7 cellular contexts compared by ENCODE assay signal in genomic region chr4:74073358-74073757, GRCh38. TPM values are rescaled to one million over a fixed set of nuclear protein-coding genes. Genes with fewer than 3 reads are reported as not detected.
"Had no signal": no experiment of that assay in that cellular context is flagged by ENCODE, and none has a peak within 500 bp of the region (broad histone marks: within the 10 kb centered on the region; RNA-seq: fewer than 3 reads in every experiment).

No MANE protein-coding gene starts in this region.

- FAIRE-seq: HTR-8/SVneo had no signal

- H3K4me2 ChIP-seq: KMS-11 had no signal

- H3K9ac ChIP-seq: GM23248, KMS-11 had no signal

- H2AFZ ChIP-seq: GM23248 had no signal

- DNase-seq: GM23248, H7, IMR-90, Karpas-422 had no signal

- H3K9me3 ChIP-seq: HAP-1 had no signal

- H3K4me1 ChIP-seq: HAP-1 had no signal

- H3K27ac ChIP-seq: GM23248, KMS-11 had no signal

- H3K36me3 ChIP-seq: HAP-1 had no signal

- H3K4me3 ChIP-seq: GM23248, HAP-1 had no signal

RNA-seq across cellular contexts. Expression of gene CXCL2, which starts 25.6 kb away (rescaled TPM):
- total RNA-seq: H7 had no signal

RNA-seq across cellular contexts. Expression of gene CXCL3, which starts 34.9 kb away (rescaled TPM):
- total RNA-seq: GM23248 had no signal
